In the genomic region with DNA sequence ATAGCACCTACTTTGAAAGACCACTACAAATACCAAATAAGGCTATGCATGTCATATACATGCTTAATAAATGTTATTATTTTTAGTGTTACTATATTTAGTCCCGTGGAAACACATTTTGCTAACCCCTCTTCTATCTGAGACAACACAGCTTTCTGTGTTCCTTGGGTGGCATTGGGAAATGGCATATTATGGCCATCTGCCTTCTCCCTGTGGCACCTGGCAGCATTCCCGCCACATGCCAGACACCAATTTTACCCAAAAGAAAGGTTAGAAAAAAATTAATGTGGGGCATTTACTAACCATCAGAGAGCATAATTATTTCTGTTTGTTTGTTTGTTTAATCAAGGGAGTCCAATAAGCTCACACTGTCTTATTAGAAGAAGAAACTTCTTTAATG, we compare ENCODE assay signal across 13 cellular contexts.
"Had no signal": no experiment of that assay in that cellular context is flagged by ENCODE, and none has a peak within 500 bp of the region (broad histone marks: within the 10 kb centered on the region; RNA-seq: fewer than 3 reads in every experiment).

No MANE protein-coding gene starts in this region.

- FAIRE-seq: frontal cortex, keratinocyte had no signal

- DNase-seq: cortex of kidney; effector CD4-positive, alpha-beta T cell; naive B cell; stimulated activated CD4-positive, alpha-beta T cell treated with anti-CD3 and anti-CD28 coated beads, Interleukin-12 subunit alpha, Interleukin-12 subunit beta, amount 100 ng/mL, for 4 hours; stimulated activated CD4-positive, alpha-beta T cell treated with anti-CD3 and anti-CD28 coated beads, Interleukin-1b, Interleukin-23, amount 100 ng/mL, for 48 hours; stimulated activated CD4-positive, alpha-beta T cell treated with anti-CD3 and anti-CD28 coated beads, Interleukin-4, amount 100 ng/mL, for 1 hour; stimulated activated CD8-positive, alpha-beta memory T cell treated with anti-CD3 and anti-CD28 coated beads, Interleukin-4, amount 100 ng/mL, for 48 hours; stimulated activated naive CD4-positive, alpha-beta T cell; stimulated activated naive CD8-positive, alpha-beta T cell treated with anti-CD3 and anti-CD28 coated beads, Interleukin-15, amount 100 ng/mL, for 72 hours; transverse colon; upper lobe of right lung had no signal
